10 cellular contexts compared by ENCODE assay signal in genomic region chr1:84632975-84633427, GRCh38. TPM values are rescaled to one million over a fixed set of nuclear protein-coding genes. Genes with fewer than 3 reads are reported as not detected.
DNase-seq lines count a peak whose midpoint lies in the region; ATAC-seq and TF ChIP-seq lines count a peak whose summit lies in the region.
"Had no signal": no experiment of that assay in that cellular context is flagged by ENCODE, and none has a peak within 500 bp of the region (broad histone marks: within the 10 kb centered on the region; RNA-seq: fewer than 3 reads in every experiment).

No MANE protein-coding gene starts in this region.

- no peaks in the 10 kb centered on the region for H3K36me3 ChIP-seq in esophagus muscularis mucosa
- H3K36me3 ChIP-seq in smooth muscle cell (ENCODE audit: low read depth) = no peaks in the 10 kb centered on the region
- H3K36me3 ChIP-seq in gastroesophageal sphincter = no peaks in the 10 kb centered on the region
- no peaks in the 10 kb centered on the region for H3K36me3 ChIP-seq in H7 (replicated peaks; ENCODE audit: control insufficient read depth, insufficient read depth, low read length)

- H2AFZ ChIP-seq in smooth muscle cell (ENCODE audit: low read depth) = no peak overlapping the region

- 71% methylated on average over 1 of the region's 1 CpG for WGBS in esophagus muscularis mucosa
- WGBS in smooth muscle cell (ENCODE audit: low lambda C conversion rate) = 8% methylated on average over 1 of the region's 1 CpG
- 44 to 78% methylated on average over 1 of the region's 1 CpG for WGBS in gastroesophageal sphincter (ENCODE audit: low coverage in 1 of 2), 2 donors

- no peaks in the 10 kb centered on the region for H3F3A ChIP-seq in smooth muscle cell (ENCODE audit: low read depth)

- H3K27me3 ChIP-seq in esophagus muscularis mucosa (no peaks in the 10 kb centered on the region), smooth muscle cell (ENCODE audit: low read depth) (no peaks in the 10 kb centered on the region), gastroesophageal sphincter (no peaks in the 10 kb centered on the region), H7 (ENCODE audit: control insufficient read depth, insufficient read depth, low read length) (no peaks in the 10 kb centered on the region)

- no peaks in the 10 kb centered on the region for H3K9me3 ChIP-seq in esophagus muscularis mucosa
- H3K9me3 ChIP-seq in smooth muscle cell (replicated peaks; ENCODE audit: low read depth) = no peaks in the 10 kb centered on the region
- no peaks in the 10 kb centered on the region for H3K9me3 ChIP-seq in gastroesophageal sphincter

- H3K27ac ChIP-seq in esophagus muscularis mucosa (replicated peaks in 1 of 4) (no peak overlapping the region), smooth muscle cell (ENCODE audit: low read depth) (peak overlapping the region; percentile 62), gastroesophageal sphincter (no peak overlapping the region)

- H4K20me1 ChIP-seq in smooth muscle cell (ENCODE audit: low read depth) = no peaks in the 10 kb centered on the region

- intact Hi-C loops in esophagus muscularis mucosa (cut with DNase I) = no loop called here

- TF ChIP-seq POLR2A in esophagus muscularis mucosa (IDR thresholded peaks at IDR 0.05; ENCODE audit: low read depth) (no peak), gastroesophageal sphincter (IDR thresholded peaks at IDR 0.05) (no peak)

- H3K4me2 ChIP-seq in smooth muscle cell = peak overlapping the region; percentile 53

- H3K4me3 ChIP-seq in esophagus muscularis mucosa = no peak overlapping the region
- no peak overlapping the region for H3K4me3 ChIP-seq in smooth muscle cell
- H3K4me3 ChIP-seq in gastroesophageal sphincter = no peak overlapping the region
- H3K4me3 ChIP-seq in H7 (ENCODE audit: insufficient read depth, low read depth, low read length) = no peak overlapping the region

- H3K4me1 ChIP-seq in esophagus muscularis mucosa (no peaks in the 10 kb centered on the region), smooth muscle cell (ENCODE audit: low read depth) (no peaks in the 10 kb centered on the region), gastroesophageal sphincter (no peaks in the 10 kb centered on the region)

- H3K9ac ChIP-seq in smooth muscle cell (ENCODE audit: low read depth) = no peak overlapping the region

- ATAC-seq in gastroesophageal sphincter (no peak), GM19397 (IDR thresholded peaks at IDR 0.05; ENCODE audit: unreplicated experiment) (no peak)

- no peaks in the 10 kb centered on the region for H3K79me2 ChIP-seq in smooth muscle cell (ENCODE audit: low read depth)

- TF ChIP-seq EP300 in esophagus muscularis mucosa (IDR thresholded peaks at IDR 0.05) = no peak
- TF ChIP-seq EP300 in gastroesophageal sphincter (IDR thresholded peaks at IDR 0.05) = no peak

- peak; percentile 2 for DNase-seq in NCI-H146 (lab: John Stamatoyannopoulos, UW)
- DNase-seq in NCI-H146 treated with DMSO at 0.1 percent for 48 hours (lab: John Stamatoyannopoulos, UW; ENCODE audit: unreplicated experiment) = no peak
- peak; percentile 24 for DNase-seq in MV-4-11 (lab: John Stamatoyannopoulos, UW)
- peak; percentile 90 for DNase-seq in esophagus muscularis mucosa (ENCODE audit: extremely low spot score)
- DNase-seq in smooth muscle cell (lab: John Stamatoyannopoulos, UW; ENCODE audit: unreplicated experiment) = no peak
- no peak for DNase-seq in H7
- DNase-seq: naive B cell, NCI-H526 had no signal

- no peak for TF ChIP-seq CTCF in esophagus muscularis mucosa (IDR thresholded peaks at IDR 0.05)
- TF ChIP-seq CTCF in smooth muscle cell (IDR thresholded peaks at IDR 0.05; ENCODE audit: borderline replicate concordance, insufficient read depth, poor library complexity, severe bottlenecking) = no peak
- no peak for TF ChIP-seq CTCF in gastroesophageal sphincter (IDR thresholded peaks at IDR 0.05)

RNA-seq across cellular contexts. Expression of gene SSX2IP, which starts 57.3 kb away (rescaled TPM):
- total RNA-seq in esophagus muscularis mucosa (10 to 100 TPM in 1 of 4 donors, 1 to 10 TPM in 3; 9.6 to 13.7 (median 9.7) TPM), smooth muscle cell (60.9 and 69.7 TPM in 2 replicates), gastroesophageal sphincter (10 to 100 TPM; 10.8 to 21.9 (median 17.0) TPM)
- 22.4 and 27.4 TPM in 2 replicates for polyA plus RNA-seq in smooth muscle cell
- 18.0 and 23.6 TPM in 2 replicates for total RNA-seq in H7 (2014; rRNA removed; shearing (Covaris generic))

RNA-seq across cellular contexts. Expression of gene CTBS, which starts 58.8 kb away (rescaled TPM):
- total RNA-seq in esophagus muscularis mucosa = 1 to 10 TPM; 7.1 to 8.9 (median 8.5) TPM
- total RNA-seq in smooth muscle cell = 19.4 and 37.7 TPM in 2 replicates
- 30.3 and 34.6 TPM in 2 replicates for polyA plus RNA-seq in smooth muscle cell
- 10 to 100 TPM in 3 of 4 donors, 1 to 10 TPM in 1; 6.9 to 17.0 (median 12.2) TPM for total RNA-seq in gastroesophageal sphincter
- total RNA-seq in H7 (2014; rRNA removed; shearing (Covaris generic)) = 12.2 and 15.7 TPM in 2 replicates

Comparison
In these comparisons a context has a peak if more than half of its experiments do, and no peak if none do; other contexts are left out.
1. DNase-seq: peak in NCI-H146 (single experiment), MV-4-11 (single experiment) and esophagus muscularis mucosa (single experiment); none in NCI-H146 treated with DMSO at 0.1 percent for 48 hours (single experiment), smooth muscle cell (single experiment) and H7 (single experiment).